Comparison of ENCODE assay signal across 9 cellular contexts in genomic region chr5:180806351-180807011, GRCh38. TPM values are rescaled to one million over a fixed set of nuclear protein-coding genes. Genes with fewer than 3 reads are reported as not detected.
DNase-seq lines count a peak whose midpoint lies in the region; ATAC-seq and TF ChIP-seq lines count a peak whose summit lies in the region.
"Had no signal": no experiment of that assay in that cellular context is flagged by ENCODE, and none has a peak within 500 bp of the region (broad histone marks: within the 10 kb centered on the region; RNA-seq: fewer than 3 reads in every experiment).

No MANE protein-coding gene starts in this region.

- H3K4me1 ChIP-seq in upper lobe of right lung (peaks cover 65% of the 10 kb centered on the region), mucosa of descending colon (ENCODE audit: low read depth) (peaks cover 57% of the 10 kb centered on the region)

- no peaks in the 10 kb centered on the region for H3K9me3 Mint-ChIP-seq in activated naive CD4-positive, alpha-beta T cell treated with anti-CD3 and anti-CD28 coated beads, Interleukin-2, amount 50 U/mL, for 24 hours
- H3K9me3 Mint-ChIP-seq in memory B cell = no peaks in the 10 kb centered on the region

- peak overlapping the region; percentile 83 for H3K27ac Mint-ChIP-seq in activated naive CD4-positive, alpha-beta T cell treated with anti-CD3 and anti-CD28 coated beads, Interleukin-2, amount 50 U/mL, for 24 hours
- peak overlapping the region; percentile 92 for H3K27ac Mint-ChIP-seq in memory B cell

- no peaks in the 10 kb centered on the region for H3K27me3 Mint-ChIP-seq in activated naive CD4-positive, alpha-beta T cell treated with anti-CD3 and anti-CD28 coated beads, Interleukin-2, amount 50 U/mL, for 24 hours
- no peaks in the 10 kb centered on the region for H3K27me3 Mint-ChIP-seq in memory B cell

- H3K9me3 ChIP-seq in upper lobe of right lung (no peaks in the 10 kb centered on the region), mucosa of descending colon (no peaks in the 10 kb centered on the region)

- no peak for DNase-seq in activated naive CD4-positive, alpha-beta T cell treated with anti-CD3 and anti-CD28 coated beads, Interleukin-2, amount 50 U/mL, for 16 hours
- DNase-seq in memory B cell (ENCODE audit: low spot score in 2 of 2) = no peak
- no peak for DNase-seq in upper lobe of right lung
- DNase-seq in NCI-H146 treated with DMSO at 0.1 percent for 48 hours (lab: John Stamatoyannopoulos, UW; ENCODE audit: unreplicated experiment) = no peak
- no peak for DNase-seq in mucosa of descending colon
- DNase-seq: foreskin keratinocyte had no signal

- no peak for ATAC-seq in memory B cell (ENCODE audit: low read depth)
- no peak for ATAC-seq in upper lobe of right lung
- ATAC-seq in GM19035 (IDR thresholded peaks at IDR 0.05; ENCODE audit: unreplicated experiment) = no peak
- ATAC-seq in mucosa of descending colon = no peak
- ATAC-seq: foreskin keratinocyte had no signal

- H3K36me3 Mint-ChIP-seq in activated naive CD4-positive, alpha-beta T cell treated with anti-CD3 and anti-CD28 coated beads, Interleukin-2, amount 50 U/mL, for 24 hours = no peaks in the 10 kb centered on the region
- peaks cover 1% of the 10 kb centered on the region for H3K36me3 Mint-ChIP-seq in memory B cell

- 41 to 68% (median 55%) methylated on average over 9 of the region's 9 CpGs for WGBS in adipose tissue, 3 donors

- H3K4me3 Mint-ChIP-seq in activated naive CD4-positive, alpha-beta T cell treated with anti-CD3 and anti-CD28 coated beads, Interleukin-2, amount 50 U/mL, for 24 hours = peak overlapping the region; percentile 97
- peak overlapping the region; percentile 67 for H3K4me3 Mint-ChIP-seq in memory B cell

- intact Hi-C loops in upper lobe of right lung (cut with DNase I) (no loop called here), mucosa of descending colon (cut with DNase I, micrococcal nuclease) (loop anchor here in 1 of 2 donors (10.0 kb wide), 1 partner anchor 58 kb away; the partner anchor contains the start of gene ZFP62)

- peak overlapping the region; percentile 7 for H3K27ac ChIP-seq in adipose tissue (ENCODE audit: low read depth, low read length)
- H3K27ac ChIP-seq in upper lobe of right lung = peak overlapping the region; percentile 97
- H3K27ac ChIP-seq: foreskin keratinocyte had no signal

- H3K36me3 ChIP-seq in upper lobe of right lung (peaks cover 4% of the 10 kb centered on the region), mucosa of descending colon (ENCODE audit: low read depth) (no peaks in the 10 kb centered on the region)

- peaks cover 69% of the 10 kb centered on the region for H3K4me1 Mint-ChIP-seq in activated naive CD4-positive, alpha-beta T cell treated with anti-CD3 and anti-CD28 coated beads, Interleukin-2, amount 50 U/mL, for 24 hours
- H3K4me1 Mint-ChIP-seq in memory B cell = peaks cover 55% of the 10 kb centered on the region

- H3K4me3 ChIP-seq in upper lobe of right lung (peak overlapping the region; percentile 64), mucosa of descending colon (no peak overlapping the region)

- no peak for TF ChIP-seq CTCF in upper lobe of right lung (IDR thresholded peaks at IDR 0.05)
- no peak for TF ChIP-seq CTCF in mucosa of descending colon (IDR thresholded peaks at IDR 0.05)

- no peaks in the 10 kb centered on the region for H3K27me3 ChIP-seq in upper lobe of right lung
- H3K27me3 ChIP-seq: foreskin keratinocyte had no signal

RNA-seq across cellular contexts. Expression of gene MGAT1, which starts 3.9 kb away (rescaled TPM):
- 100 to 1,000 TPM in 2 of 3 donors, 10 to 100 TPM in 1; 97.5 to 180 (median 114) TPM for polyA plus RNA-seq in adipose tissue
- total RNA-seq in upper lobe of right lung = 216 TPM
- 100 to 1,000 TPM in 2 of 3 donors, 10 to 100 TPM in 1; 89.8 to 117 (median 104) TPM for total RNA-seq in mucosa of descending colon

RNA-seq across cellular contexts. Expression of gene ZFP62, which starts 54.6 kb away (rescaled TPM):
- 1 to 10 TPM; 5.0 to 9.8 (median 8.6) TPM for polyA plus RNA-seq in adipose tissue
- 22.6 TPM for total RNA-seq in upper lobe of right lung
- total RNA-seq in mucosa of descending colon = 10 to 100 TPM; 37.3 to 41.5 (median 40.2) TPM
